Comparison of ENCODE assay signal across 10 cellular contexts in genomic region chr17:41614767-41615166, GRCh38. TPM values are rescaled to one million over a fixed set of nuclear protein-coding genes. Genes with fewer than 3 reads are reported as not detected.
"Had no signal": no experiment of that assay in that cellular context is flagged by ENCODE, and none has a peak within 500 bp of the region (broad histone marks: within the 10 kb centered on the region; RNA-seq: fewer than 3 reads in every experiment).

No MANE protein-coding gene starts in this region.

RNA-seq across cellular contexts. Expression of gene KRT16, which starts 2.2 kb away (rescaled TPM):
- total RNA-seq: activated CD4-positive, alpha-beta T cell treated with anti-CD3 and anti-CD28 coated beads for 36 hours; activated CD4-positive, alpha-beta T cell treated with anti-CD3 and anti-CD28 coated beads, Interleukin-2, amount 10 ng/mL, durations not matched to agents 7 days and 5 days; activated CD8-positive, alpha-beta T cell treated with anti-CD3 and anti-CD28 coated beads, Interleukin-2, amount 10 ng/mL, durations not matched to agents 7 days and 5 days; activated naive CD4-positive, alpha-beta T cell treated with anti-CD3 and anti-CD28 coated beads for 36 hours; activated naive CD4-positive, alpha-beta T cell treated with anti-CD3 and anti-CD28 coated beads, Interleukin-2, amount 50 U/mL, for 72 hours; activated T-helper 2 cell treated with anti-CD3 and anti-CD28 coated beads, Interferon-gamma antibody, Interleukin-2, Interleukin-4, amounts not matched to agents 10 μg/mL and 5 μg/mL and 100 μg/mL, durations not matched to agents 14 hours and 24 hours and 36 hours; Right ventricle myocardium superior; T-helper 1 cell treated with Interleukin-12 subunit alpha and Interleukin-12 subunit beta and Interleukin-4 antibody, amounts not matched to agents 30 ng/mL and 1 ng/mL, for 36 hours; T-helper 2 cell treated with Interferon-gamma antibody and Interleukin-4, amounts not matched to agents 100 ng/mL and 5 ng/mL, for 36 hours; WTC11 had no signal

RNA-seq across cellular contexts. Expression of gene KRT17, which starts 9.6 kb away (rescaled TPM):
- total RNA-seq: activated CD4-positive, alpha-beta T cell treated with anti-CD3 and anti-CD28 coated beads for 36 hours; activated CD8-positive, alpha-beta T cell treated with anti-CD3 and anti-CD28 coated beads, Interleukin-2, amount 10 ng/mL, durations not matched to agents 7 days and 5 days; activated naive CD4-positive, alpha-beta T cell treated with anti-CD3 and anti-CD28 coated beads for 36 hours; activated T-helper 2 cell treated with anti-CD3 and anti-CD28 coated beads, Interferon-gamma antibody, Interleukin-2, Interleukin-4, amounts not matched to agents 10 μg/mL and 5 μg/mL and 100 μg/mL, durations not matched to agents 14 hours and 24 hours and 36 hours; Right ventricle myocardium superior; T-helper 2 cell treated with Interferon-gamma antibody and Interleukin-4, amounts not matched to agents 100 ng/mL and 5 ng/mL, for 36 hours had no signal

RNA-seq across cellular contexts. Expression of gene KRT14, which starts 28.1 kb away (rescaled TPM):
- total RNA-seq: activated CD4-positive, alpha-beta T cell treated with anti-CD3 and anti-CD28 coated beads for 36 hours; activated CD4-positive, alpha-beta T cell treated with anti-CD3 and anti-CD28 coated beads, Interleukin-2, amount 10 ng/mL, durations not matched to agents 7 days and 5 days; activated CD8-positive, alpha-beta T cell treated with anti-CD3 and anti-CD28 coated beads, Interleukin-2, amount 10 ng/mL, durations not matched to agents 7 days and 5 days; activated naive CD4-positive, alpha-beta T cell treated with anti-CD3 and anti-CD28 coated beads for 36 hours; activated naive CD4-positive, alpha-beta T cell treated with anti-CD3 and anti-CD28 coated beads, Interleukin-2, amount 50 U/mL, for 72 hours; activated T-helper 2 cell treated with anti-CD3 and anti-CD28 coated beads, Interferon-gamma antibody, Interleukin-2, Interleukin-4, amounts not matched to agents 10 μg/mL and 5 μg/mL and 100 μg/mL, durations not matched to agents 14 hours and 24 hours and 36 hours; Right ventricle myocardium superior; T-helper 1 cell treated with Interleukin-12 subunit alpha and Interleukin-12 subunit beta and Interleukin-4 antibody, amounts not matched to agents 30 ng/mL and 1 ng/mL, for 36 hours; T-helper 2 cell treated with Interferon-gamma antibody and Interleukin-4, amounts not matched to agents 100 ng/mL and 5 ng/mL, for 36 hours; WTC11 had no signal

RNA-seq across cellular contexts. Expression of gene KRT9, which starts 42.9 kb away (rescaled TPM):
- total RNA-seq: activated CD4-positive, alpha-beta T cell treated with anti-CD3 and anti-CD28 coated beads for 36 hours; activated CD4-positive, alpha-beta T cell treated with anti-CD3 and anti-CD28 coated beads, Interleukin-2, amount 10 ng/mL, durations not matched to agents 7 days and 5 days; activated CD8-positive, alpha-beta T cell treated with anti-CD3 and anti-CD28 coated beads, Interleukin-2, amount 10 ng/mL, durations not matched to agents 7 days and 5 days; activated naive CD4-positive, alpha-beta T cell treated with anti-CD3 and anti-CD28 coated beads for 36 hours; activated naive CD4-positive, alpha-beta T cell treated with anti-CD3 and anti-CD28 coated beads, Interleukin-2, amount 50 U/mL, for 72 hours; activated T-helper 2 cell treated with anti-CD3 and anti-CD28 coated beads, Interferon-gamma antibody, Interleukin-2, Interleukin-4, amounts not matched to agents 10 μg/mL and 5 μg/mL and 100 μg/mL, durations not matched to agents 14 hours and 24 hours and 36 hours; Right ventricle myocardium superior; T-helper 1 cell treated with Interleukin-12 subunit alpha and Interleukin-12 subunit beta and Interleukin-4 antibody, amounts not matched to agents 30 ng/mL and 1 ng/mL, for 36 hours; T-helper 2 cell treated with Interferon-gamma antibody and Interleukin-4, amounts not matched to agents 100 ng/mL and 5 ng/mL, for 36 hours; WTC11 had no signal
